Comparison of ENCODE assay signal across 8 cellular contexts in the genomic region with DNA sequence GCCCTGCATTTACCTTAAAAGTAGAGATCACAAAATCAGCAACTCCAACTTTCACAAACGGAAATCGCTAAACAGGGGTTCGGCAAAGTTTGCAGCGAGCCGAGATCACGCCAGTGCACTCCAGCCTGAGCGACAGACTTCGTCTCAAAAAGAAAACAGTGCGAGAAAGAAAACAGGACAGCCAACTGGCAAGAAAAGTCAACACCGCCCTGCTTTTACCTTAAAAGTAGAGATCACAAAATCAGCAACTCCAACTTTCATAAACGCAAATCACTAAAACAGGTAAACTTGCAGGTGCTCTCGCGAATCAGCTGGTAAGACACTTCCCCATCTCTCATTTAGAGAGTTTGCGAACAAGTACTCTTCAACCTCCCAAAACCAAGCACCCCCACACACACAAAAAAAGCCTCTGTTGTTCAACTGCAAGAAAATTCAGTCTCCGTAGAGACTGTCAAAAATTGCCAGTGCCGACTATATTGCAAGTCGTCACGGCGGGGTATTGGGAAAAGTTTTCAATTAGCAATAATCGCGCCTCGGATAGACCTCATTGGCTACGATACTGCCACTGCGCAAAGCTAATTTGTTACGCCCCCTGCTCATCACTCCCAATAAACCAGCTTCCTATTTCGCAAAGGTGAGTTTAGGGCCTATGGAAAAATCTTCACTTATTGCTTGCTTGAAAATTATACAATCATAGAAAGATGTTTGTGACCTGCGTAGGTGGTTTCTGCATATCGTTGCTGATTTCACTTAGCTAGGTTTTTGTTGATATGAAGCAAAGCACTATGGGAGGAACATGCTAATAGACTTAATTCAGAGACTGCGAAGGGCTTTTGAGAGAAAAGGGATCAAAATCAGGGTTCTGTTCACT. TPM values are rescaled to one million over a fixed set of nuclear protein-coding genes. Genes with fewer than 3 reads are reported as not detected.
DNase-seq lines count a peak whose midpoint lies in the region; ATAC-seq and TF ChIP-seq lines count a peak whose summit lies in the region.

Gene RNU4-1, minus strand, starts transcription at position 577 of the 871 bp plus-strand sequence.

- peak; percentile 99 for TF ChIP-seq POLR2A in erythroblast (IDR thresholded peaks at IDR 0.05; ENCODE audit: low read length)

- no peaks in the 10 kb centered on the region for H3K79me2 ChIP-seq in OCI-LY7 (ENCODE audit: insufficient read depth, low read depth, low read length)

- H2AFZ ChIP-seq in OCI-LY7 (ENCODE audit: low read length): peak within 1 kb of the TSS; percentile 94

- peak within 1 kb of the TSS; percentile 72 for H3K4me2 ChIP-seq in OCI-LY7 (ENCODE audit: low read length)

- no peaks in the 10 kb centered on the region for H3K36me3 ChIP-seq in HUES64 (ENCODE audit: insufficient read depth, low read length)
- no peaks in the 10 kb centered on the region for H3K36me3 ChIP-seq in OCI-LY7 (ENCODE audit: insufficient read depth, low read length)

- CTCF ChIA-PET in OCI-LY7 (lab: Charles Lee; ENCODE audit: unreplicated experiment): interaction anchor here (0.8 to 1.0 kb wide), 3 partner anchors 9 to 65 kb away, joined by 4 to 5 read pairs (median 5); partner anchors contain the start of gene SIRT4

- no peaks in the 10 kb centered on the region for H4K20me1 ChIP-seq in OCI-LY7 (ENCODE audit: insufficient read depth, low read length)

- H3K4me3 ChIP-seq in HUES64 (ENCODE audit: low read length): peak within 1 kb of the TSS; percentile 63
- peak within 1 kb of the TSS; percentile 68 for H3K4me3 ChIP-seq in OCI-LY7 (ENCODE audit: low read depth, low read length, poor library complexity, severe bottlenecking)

- ATAC-seq in GM21381 (IDR thresholded peaks at IDR 0.05; ENCODE audit: unreplicated experiment): peak; percentile 39

- H3K9ac ChIP-seq in HUES64 (ENCODE audit: low read depth, low read length): peak within 1 kb of the TSS; percentile 97

- POLR2A ChIA-PET in OCI-LY7 (lab: Charles Lee): interaction anchor here (0.5 to 5.0 kb wide), 15 partner anchors 10 to 1058 kb away, joined by 3 to 75 read pairs (median 5); partner anchors contain the start of genes COX6A1, PXN, RPLP0 and SIRT4

- peaks cover 10% of the 10 kb centered on the region; the same call in 1 of the 2 replicates for H3K4me1 ChIP-seq in HUES64 (ENCODE audit: insufficient read depth, low read length)
- H3K4me1 ChIP-seq in OCI-LY7 (ENCODE audit: insufficient read depth, low read length, poor library complexity, severe bottlenecking): peaks cover 32% of the 10 kb centered on the region

- intact Hi-C loops in OCI-LY7 (cut with micrococcal nuclease; ENCODE audit: unreplicated experiment): loop anchor here (10.0 kb wide), 1 partner anchor 1712 kb away; no protein-coding TSS in a partner anchor

- TF ChIP-seq CTCF in OCI-LY7 (conservative IDR thresholded peaks at IDR 0.05; ENCODE audit: low read length): no peak

- H3K27me3 ChIP-seq in HUES64 (ENCODE audit: insufficient read depth, low read length): no peaks in the 10 kb centered on the region

- peak; percentile 62 for DNase-seq in COLO668 (lab: John Stamatoyannopoulos, UW; ENCODE audit: unreplicated experiment)
- DNase-seq in OCI-LY7 (ENCODE audit: low spot score): peak; percentile 97
- DNase-seq in activated CD8-positive, alpha-beta memory T cell treated with anti-CD3 and anti-CD28 coated beads, Interleukin-2, amount 50 U/mL, for 48 hours: peak; percentile 86
- peak; percentile 92 to 93 for DNase-seq in erythroblast (lab: John Stamatoyannopoulos, UW)
- DNase-seq in mucosa of gallbladder (ENCODE audit: low spot score): peak; percentile 68
- DNase-seq in stimulated activated CD8-positive, alpha-beta memory T cell treated with anti-CD3 and anti-CD28 coated beads, Interleukin-4, amount 100 ng/mL, for 4 hours (ENCODE audit: low read depth in 2 of 2, low spot score in 1 of 2): peak; percentile 47 to 54

- H3K27ac ChIP-seq in HUES64 (ENCODE audit: low read depth, low read length): peak within 1 kb of the TSS; percentile 96
- H3K27ac ChIP-seq in OCI-LY7 (ENCODE audit: low read depth, low read length, poor library complexity, severe bottlenecking): peak within 1 kb of the TSS; percentile 89

- no peaks in the 10 kb centered on the region for H3K9me3 ChIP-seq in HUES64 (ENCODE audit: insufficient read depth, low read depth, low read length)
- no peaks in the 10 kb centered on the region for H3K9me3 ChIP-seq in OCI-LY7 (ENCODE audit: low read length)

- H3K9me2 ChIP-seq in OCI-LY7 (ENCODE audit: insufficient read depth, low read length): no peaks in the 10 kb centered on the region

- under 1% methylated on average over 28 of the region's 29 CpGs for WGBS in HUES64

- BruUV-seq in OCI-LY7 (replicated peaks; lab: Mats Ljungman, UMichigan): TSS peak; percentile 96

RNA-seq across cellular contexts. Expression of gene RNU4-1, which starts in this region (rescaled TPM):
- 10,262 TPM for polyA plus RNA-seq in HUES64 (2013, experiment 1 of 2)
- 12,216 TPM for polyA plus RNA-seq in HUES64 (2013, experiment 2 of 2)
- total RNA-seq in OCI-LY7 (2014; rRNA removed; shearing (Covaris generic)): under 0.01 TPM in 1 of 2 replicates, not detected in the other
- total RNA-seq in OCI-LY7 (2022): 1,670 and 3,289 TPM in 2 replicates
- 1,216 TPM for total RNA-seq in mucosa of gallbladder

Comparison
In these comparisons a context has a peak if more than half of its experiments do, and no peak if none do; other contexts are left out.
1. Peak in every context shown above with its lines: DNase-seq, ATAC-seq, H3K4me3 ChIP-seq and H3K27ac ChIP-seq.